In genomic region chr18:76487782-76488181, GRCh38 we compare ENCODE assay signal across 1 cellular context.
TF ChIP-seq lines count a peak whose summit lies in the region.

No MANE protein-coding gene starts in this region.

TF ChIP-seq in GM23338, 12 proteins besides CTCF, POLR2A, EP300 and RAD21 (continued from another document):
- TF ChIP-seq REST (IDR thresholded peaks at IDR 0.05; ENCODE audit: unreplicated experiment) (no peak), POLR2AphosphoS5 (IDR thresholded peaks at IDR 0.05; ENCODE audit: low read depth) (no peak), EZH2phosphoT487 (IDR thresholded peaks at IDR 0.05; ENCODE audit: unreplicated experiment) (no peak), JUNB (IDR thresholded peaks at IDR 0.05; ENCODE audit: unreplicated experiment) (no peak), STAT1 (IDR thresholded peaks at IDR 0.05; ENCODE audit: unreplicated experiment) (no peak), ETS1 (IDR thresholded peaks at IDR 0.05) (no peak), ZNF331 (CRISPR knock-in tag; IDR thresholded peaks at IDR 0.05; ENCODE audit: low read depth) (no peak), EZH2 (IDR thresholded peaks at IDR 0.05; ENCODE audit: low read depth, unreplicated experiment) (no peak), CREB1 (CRISPR knock-in tag; IDR thresholded peaks at IDR 0.05; ENCODE audit: low read depth) (no peak)
TF ChIP-seq in GM23338: peak in this region for 0.
